Comparison of ENCODE assay signal across 18 cellular contexts in genomic region chr5:32096891-32097592, GRCh38.
A peak's percentile ranks its signal among the peaks of the same experiment; 100 is the strongest.
DNase-seq lines count a peak whose midpoint lies in the region; ATAC-seq and TF ChIP-seq lines count a peak whose summit lies in the region.
"Had no signal": no experiment of that assay in that cellular context is flagged by ENCODE, and none has a peak within 500 bp of the region (broad histone marks: within the 10 kb centered on the region; RNA-seq: fewer than 3 reads in every experiment).

No MANE protein-coding gene starts in this region.

- H3K27ac Mint-ChIP-seq in nephron = peak overlapping the region; percentile 4 to 68 (median 21)
- H3K27ac Mint-ChIP-seq: CD4-positive, alpha-beta T cell had no signal

- no peak for TF ChIP-seq CTCF in nephron (IDR thresholded peaks at IDR 0.05; ENCODE audit: unreplicated experiment in 3 of 3)

- peaks cover 28% of the 10 kb centered on the region for H3K4me1 Mint-ChIP-seq in nephron

- no peaks in the 10 kb centered on the region for H3K9me3 Mint-ChIP-seq in nephron
- H3K9me3 Mint-ChIP-seq: CD4-positive, alpha-beta T cell had no signal

- DNase-seq in D341Med (ENCODE audit: low spot score) (peak; percentile 53), NCI-H524 (lab: John Stamatoyannopoulos, UW) (peak; percentile 84 to 95), brain pericyte (ENCODE audit: low read depth, low spot score) (peak; percentile 37), germinal center (ENCODE audit: low spot score) (no peak), AG20443 (ENCODE audit: low spot score) (no peak)
- DNase-seq: activated CD4-positive, alpha-beta T cell treated with anti-CD3 and anti-CD28 coated beads, Interleukin-2, amount 50 U/mL, for 1 hour; activated gamma-delta T cell; CD4-positive, alpha-beta T cell; effector CD8-positive, alpha-beta T cell; left ventricle myocardium superior; MM.1S; NCI-H146; SIG-M5; stimulated activated CD8-positive, alpha-beta memory T cell treated with anti-CD3 and anti-CD28 coated beads, Interleukin-4, amount 100 ng/mL, for 48 hours; T-helper 1 cell had no signal

- H3K36me3 Mint-ChIP-seq in nephron (ENCODE audit: low read depth) = peaks cover 38% of the 10 kb centered on the region

- H3K4me3 Mint-ChIP-seq in nephron = no peak overlapping the region
- H3K4me3 Mint-ChIP-seq: CD4-positive, alpha-beta T cell had no signal

- no peak for ATAC-seq in GM19351 (IDR thresholded peaks at IDR 0.05; ENCODE audit: unreplicated experiment)
- ATAC-seq: GM12878, left ventricle myocardium superior had no signal

- H3K27me3 Mint-ChIP-seq in nephron (ENCODE audit: low read depth) = no peaks in the 10 kb centered on the region
- H3K27me3 Mint-ChIP-seq: CD4-positive, alpha-beta T cell had no signal

Comparison
In these comparisons a context has a peak if more than half of its experiments do, and no peak if none do; other contexts are left out.
1. DNase-seq: peak in D341Med (single experiment), NCI-H524 (2 of 2) and brain pericyte (single experiment); none in germinal center (single experiment) and AG20443 (single experiment).